ENCODE assay signal across 8 cellular contexts in genomic region chr1:8097077-8097799, GRCh38.
DNase-seq lines count a peak whose midpoint lies in the region; ATAC-seq and TF ChIP-seq lines count a peak whose summit lies in the region.

No MANE protein-coding gene starts in this region.

- H3K9me3 Mint-ChIP-seq in activated T-helper 17 cell treated with anti-CD3 and anti-CD28 coated beads, Interleukin-2, amount 50 U/mL, for 72 hours: no peaks in the 10 kb centered on the region

- H3K4me3 ChIP-seq in kidney epithelial cell (ENCODE audit: low read depth, low read length) (no peak overlapping the region), upper lobe of left lung (no peak overlapping the region)

- peak; percentile 79 for ATAC-seq in HG02623 (IDR thresholded peaks at IDR 0.05; ENCODE audit: unreplicated experiment)
- ATAC-seq in activated T-helper 17 cell treated with anti-CD3 and anti-CD28 coated beads, Interleukin-2, amount 50 U/mL, for 72 hours (replicated peaks): peak; percentile 95
- ATAC-seq in upper lobe of left lung (ENCODE audit: low FRiP score in 2 of 2): peak; percentile 87 to 90

- H3K27ac Mint-ChIP-seq in activated T-helper 17 cell treated with anti-CD3 and anti-CD28 coated beads, Interleukin-2, amount 50 U/mL, for 72 hours: peak overlapping the region; percentile 94

- peaks cover 20 to 37% (median 34%) of the 10 kb centered on the region in 4 donors for H3K4me1 ChIP-seq in upper lobe of left lung

- H3K36me3 ChIP-seq in kidney epithelial cell (ENCODE audit: control insufficient read depth, insufficient read depth, low read length) (no peaks in the 10 kb centered on the region), upper lobe of left lung (no peaks in the 10 kb centered on the region)

- WGBS in upper lobe of left lung, 2 donors: 42 to 46% methylated on average over 6 of the region's 6 CpGs

- H3K4me1 Mint-ChIP-seq in activated T-helper 17 cell treated with anti-CD3 and anti-CD28 coated beads, Interleukin-2, amount 50 U/mL, for 72 hours: peaks cover 35% of the 10 kb centered on the region

- no peaks in the 10 kb centered on the region for H3K9me3 ChIP-seq in upper lobe of left lung

- TF ChIP-seq CTCF in kidney epithelial cell (IDR thresholded peaks at IDR 0.05; ENCODE audit: insufficient read depth, low read length, poor library complexity, severe bottlenecking) (no peak), upper lobe of left lung (IDR thresholded peaks at IDR 0.05) (no peak)

- peak in 1 of 4 donors; percentile 79 for TF ChIP-seq EP300 in upper lobe of left lung (IDR thresholded peaks at IDR 0.05)

- peak overlapping the region; percentile 76 for H3K4me3 Mint-ChIP-seq in activated T-helper 17 cell treated with anti-CD3 and anti-CD28 coated beads, Interleukin-2, amount 50 U/mL, for 72 hours

- no peaks in the 10 kb centered on the region for H3K27me3 ChIP-seq in kidney epithelial cell (ENCODE audit: control insufficient read depth, insufficient read depth, low read length)
- H3K27me3 ChIP-seq in upper lobe of left lung: no peaks in the 10 kb centered on the region

- TF ChIP-seq POLR2A in upper lobe of left lung (IDR thresholded peaks at IDR 0.05): peak in 1 of 4 donors; percentile 36

- H3K27me3 Mint-ChIP-seq in activated T-helper 17 cell treated with anti-CD3 and anti-CD28 coated beads, Interleukin-2, amount 50 U/mL, for 72 hours: peaks cover 3% of the 10 kb centered on the region

- peak overlapping the region; percentile 73 to 82 (median 78) for H3K27ac ChIP-seq in upper lobe of left lung

- H3K36me3 Mint-ChIP-seq in activated T-helper 17 cell treated with anti-CD3 and anti-CD28 coated beads, Interleukin-2, amount 50 U/mL, for 72 hours (ENCODE audit: low read depth): no peaks in the 10 kb centered on the region

- peak in 2 of 3 experiments; percentile 4 to 8 for DNase-seq in stimulated activated CD4-positive, alpha-beta T cell treated with anti-CD3 and anti-CD28 coated beads, TNF-alpha, amount 100 ng/mL, for 24 hours (ENCODE audit: low read depth in 3 of 3)
- no peak for DNase-seq in stimulated activated CD4-positive, alpha-beta T cell treated with anti-CD3 and anti-CD28 coated beads, Interleukin-4, amount 100 ng/mL, for 4 hours
- DNase-seq in NCI-H146 (lab: John Stamatoyannopoulos, UW) (peak; percentile 60), kidney epithelial cell (ENCODE audit: low read depth) (peak; percentile 95), upper lobe of left lung (peak in 1 of 2 donors; percentile 67), HuH-7.5 (ENCODE audit: low spot score) (no peak)

Comparison
In these comparisons a context has a peak if more than half of its experiments do, and no peak if none do; other contexts are left out.
1. DNase-seq: peak in stimulated activated CD4-positive, alpha-beta T cell treated with anti-CD3 and anti-CD28 coated beads, TNF-alpha, amount 100 ng/mL, for 24 hours (2 of 3), NCI-H146 (single experiment) and kidney epithelial cell (single experiment); none in stimulated activated CD4-positive, alpha-beta T cell treated with anti-CD3 and anti-CD28 coated beads, Interleukin-4, amount 100 ng/mL, for 4 hours (0 of 2) and HuH-7.5 (single experiment).
2. Peak in every context shown above with its lines, with median percentiles within 50 percentile points of each other: ATAC-seq.